8 cellular contexts compared by ENCODE assay signal in the genomic region with DNA sequence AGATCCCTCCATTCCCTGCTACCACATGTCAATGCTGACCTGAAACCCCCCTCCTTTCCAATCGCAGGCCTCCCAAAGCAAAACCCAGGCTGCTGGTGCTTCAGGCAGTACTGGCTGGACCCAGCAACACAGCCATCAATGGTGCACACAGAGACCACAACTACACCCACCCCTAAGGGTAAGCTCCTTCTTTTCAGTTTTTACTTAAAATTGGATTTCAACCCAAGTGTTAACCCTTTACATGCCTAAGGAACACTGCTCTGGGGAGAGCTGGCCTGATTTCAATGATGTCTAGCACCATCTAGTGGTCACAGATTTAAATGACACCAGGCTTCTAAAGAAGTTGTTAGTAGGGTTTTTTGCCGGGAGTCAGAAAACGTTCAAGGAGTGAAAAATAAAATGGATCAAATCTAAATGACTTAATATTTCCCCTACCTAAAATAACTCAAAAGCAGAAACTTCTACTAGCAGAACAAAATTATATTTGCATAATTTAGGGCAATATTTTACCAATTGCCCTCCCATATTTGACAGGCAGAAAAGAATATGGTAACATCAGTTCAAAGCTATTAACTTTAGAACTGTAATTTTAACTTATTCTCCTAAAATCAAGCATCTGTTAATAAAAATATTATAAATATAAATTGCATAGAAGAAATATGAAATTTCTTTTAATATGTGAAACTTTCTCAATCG. TPM values are rescaled to one million over a fixed set of nuclear protein-coding genes. Genes with fewer than 3 reads are reported as not detected.
DNase-seq lines count a peak whose midpoint lies in the region; ATAC-seq and TF ChIP-seq lines count a peak whose summit lies in the region.

No MANE protein-coding gene starts in this region.

- peak; percentile 17 for DNase-seq in A172 (ENCODE audit: low spot score)
- peak; percentile 63 for DNase-seq in G401 (ENCODE audit: low spot score)
- DNase-seq in RPMI7951 (ENCODE audit: low read depth) = peak; percentile 42
- DNase-seq in dedifferentiated amniotic fluid mesenchymal stem cell (ENCODE audit: extremely low spot score) = peak; percentile 56
- no peak for DNase-seq in lower lobe of right lung

- H3K36me3 ChIP-seq in lower lobe of right lung = peaks cover 67% of the 10 kb centered on the region

- H3K9me3 ChIP-seq in lower lobe of right lung = no peaks in the 10 kb centered on the region

- ATAC-seq in lower lobe of right lung (peak; percentile 56), HG03280 (IDR thresholded peaks at IDR 0.05; ENCODE audit: unreplicated experiment) (no peak), HG03460 (IDR thresholded peaks at IDR 0.05; ENCODE audit: unreplicated experiment) (no peak)

- no peaks in the 10 kb centered on the region for H3K4me1 ChIP-seq in lower lobe of right lung

- no peak overlapping the region for H3K4me3 ChIP-seq in lower lobe of right lung

- intact Hi-C loops in lower lobe of right lung (cut with DNase I) = no loop called here

- TF ChIP-seq CTCF in LNCAP (IDR thresholded peaks at IDR 0.05) = peak; percentile 86
- peak; percentile 84 for TF ChIP-seq CTCF in lower lobe of right lung (IDR thresholded peaks at IDR 0.05)

- no peaks in the 10 kb centered on the region for H3K27me3 ChIP-seq in lower lobe of right lung (ENCODE audit: low read depth)

- in situ Hi-C loops in G401 (cut with HindIII; ENCODE audit: low sequenced_read_pairs) = no loop called here

- no peak overlapping the region for H3K27ac ChIP-seq in lower lobe of right lung

RNA-seq across cellular contexts. Expression of a gene that starts 24.6 kb away (rescaled TPM):
- total RNA-seq in A172 (2014; rRNA removed; shearing (Covaris generic)) = 25.9 and 38.3 TPM in 2 replicates
- 84.7 and 129 TPM in 2 replicates for total RNA-seq in G401 (2014; rRNA removed; shearing (Covaris generic))
- total RNA-seq in RPMI7951 (2014; rRNA removed; shearing (Covaris generic)) = 22.8 and 31.6 TPM in 2 replicates
- 25.7 TPM for total RNA-seq in lower lobe of right lung

RNA-seq across cellular contexts. Expression of a gene that starts 59.8 kb away (rescaled TPM):
- total RNA-seq in A172 (2014; rRNA removed; shearing (Covaris generic)) = 130 and 186 TPM in 2 replicates
- total RNA-seq in G401 (2014; rRNA removed; shearing (Covaris generic)) = 180 and 222 TPM in 2 replicates
- total RNA-seq in RPMI7951 (2014; rRNA removed; shearing (Covaris generic)) = 129 and 158 TPM in 2 replicates
- 94.8 TPM for total RNA-seq in lower lobe of right lung

Comparison
In these comparisons a context has a peak if more than half of its experiments do, and no peak if none do; other contexts are left out.
1. ATAC-seq: peak in lower lobe of right lung (2 of 2); none in HG03280 (single experiment) and HG03460 (single experiment).